ENCODE assay signal across 1 cellular context in genomic region chr17:77489239-77489897, GRCh38.
TF ChIP-seq lines count a peak whose summit lies in the region.

No MANE protein-coding gene starts in this region.

TF ChIP-seq in IMR-90, 13 proteins besides CTCF, POLR2A, EP300 and RAD21 (continued from another document):
- no peak for TF ChIP-seq USF2 (IDR thresholded peaks at IDR 0.05; ENCODE audit: low read depth, low read length)
